In genomic region chr22:28772633-28773460, GRCh38 we compare ENCODE assay signal across 1 cellular context.
TF ChIP-seq lines count a peak whose summit lies in the region.

Gene CCDC117, plus strand, starts transcription at chr22:28772695. Its CDS starts 155 bp downstream, at chr22:28772850.

TF ChIP-seq in GM12878, 131 proteins besides CTCF, POLR2A, EP300 and RAD21 (continued from another document and continues in another):
- TF ChIP-seq, protein P1, sequence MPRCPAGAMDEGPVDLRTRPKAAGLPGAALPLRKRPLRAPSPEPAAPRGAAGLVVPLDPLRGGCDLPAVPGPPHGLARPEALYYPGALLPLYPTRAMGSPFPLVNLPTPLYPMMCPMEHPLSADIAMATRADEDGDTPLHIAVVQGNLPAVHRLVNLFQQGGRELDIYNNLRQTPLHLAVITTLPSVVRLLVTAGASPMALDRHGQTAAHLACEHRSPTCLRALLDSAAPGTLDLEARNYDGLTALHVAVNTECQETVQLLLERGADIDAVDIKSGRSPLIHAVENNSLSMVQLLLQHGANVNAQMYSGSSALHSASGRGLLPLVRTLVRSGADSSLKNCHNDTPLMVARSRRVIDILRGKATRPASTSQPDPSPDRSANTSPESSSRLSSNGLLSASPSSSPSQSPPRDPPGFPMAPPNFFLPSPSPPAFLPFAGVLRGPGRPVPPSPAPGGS (IDR thresholded peaks at IDR 0.05; ENCODE audit: borderline replicate concordance, insufficient read depth, low read depth, low read length, poor library complexity, severe bottlenecking) = peak; percentile 17
- TF ChIP-seq ATF3 (IDR thresholded peaks at IDR 0.05; ENCODE audit: borderline replicate concordance, extremely low read depth, low read depth, low read length) (no peak), SMAD5 (IDR thresholded peaks at IDR 0.05; ENCODE audit: low read depth) (peak; percentile 60; the same call in 1 of the 2 replicates), IRF5 (IDR thresholded peaks at IDR 0.05; ENCODE audit: borderline replicate concordance) (no peak), ESRRA (IDR thresholded peaks at IDR 0.05; ENCODE audit: low read length) (no peak), ZNF622 (IDR thresholded peaks at IDR 0.05) (no peak), BACH1 (IDR thresholded peaks at IDR 0.05; ENCODE audit: borderline replicate concordance) (peak; percentile 72), MTA2 (IDR thresholded peaks at IDR 0.05; ENCODE audit: low read depth) (no peak), STAT3 (IDR thresholded peaks at IDR 0.05; ENCODE audit: low read depth, low read length) (peak; percentile 8; the same call in 1 of the 2 replicates), ZNF207 (IDR thresholded peaks at IDR 0.05; ENCODE audit: borderline replicate concordance) (peak; percentile 76), SIX5 (IDR thresholded peaks at IDR 0.05; ENCODE audit: low read depth, low read length, severe bottlenecking) (peak; percentile 93), BMI1 (IDR thresholded peaks at IDR 0.05; ENCODE audit: borderline replicate concordance) (no peak), HSF1 (IDR thresholded peaks at IDR 0.05; ENCODE audit: low read depth, low read length) (peak; percentile 96), NR2C2 (IDR thresholded peaks at IDR 0.05; ENCODE audit: borderline replicate concordance, control insufficient read depth, insufficient read length, low read depth) (no peak), GATAD2B (conservative IDR thresholded peaks at IDR 0.05; ENCODE audit: low read depth) (peak; percentile 89), TARDBP (IDR thresholded peaks at IDR 0.05; ENCODE audit: borderline replicate concordance) (peak; percentile 91), SMARCA5 (IDR thresholded peaks at IDR 0.05) (peak; percentile 56), RELB (IDR thresholded peaks at IDR 0.05; ENCODE audit: low read depth) (no peak), PML (IDR thresholded peaks at IDR 0.05; ENCODE audit: low read length) (no peak; the same call in 1 of the 2 replicates), ATF7 (IDR thresholded peaks at IDR 0.05; ENCODE audit: low read depth) (no peak), MAX (IDR thresholded peaks at IDR 0.05; ENCODE audit: low read depth, low read length) (peak; percentile 75), NR2C1 (IDR thresholded peaks at IDR 0.05) (peak; percentile 81), LARP7 (IDR thresholded peaks at IDR 0.05) (peak; percentile 92), IKZF1 (conservative IDR thresholded peaks at IDR 0.05) (peak; percentile 96), TAF1 (IDR thresholded peaks at IDR 0.05; ENCODE audit: borderline replicate concordance, low read depth, low read length) (peak; percentile 81; the same call in 1 of the 2 replicates), RAD51 (IDR thresholded peaks at IDR 0.05) (no peak), MEF2A (IDR thresholded peaks at IDR 0.05; ENCODE audit: insufficient read depth, low read depth, low read length) (no peak), CBX3 (IDR thresholded peaks at IDR 0.05; ENCODE audit: borderline replicate concordance, low read depth) (no peak), SKIL (IDR thresholded peaks at IDR 0.05; ENCODE audit: low read depth, poor library complexity, severe bottlenecking) (no peak), FOXM1 (IDR thresholded peaks at IDR 0.05; ENCODE audit: low read depth, low read length) (no peak), STAT1 (conservative IDR thresholded peaks at IDR 0.05) (0 out of 2 replicates have a peak, but pooled peaks have one; percentile 62), IKZF2 (IDR thresholded peaks at IDR 0.05) (no peak), POU2F2 (IDR thresholded peaks at IDR 0.05; ENCODE audit: borderline replicate concordance, low read depth, low read length) (peak; percentile 78; the same call in 2 of the 3 replicates), CREB1 (IDR thresholded peaks at IDR 0.05; ENCODE audit: low read depth) (peak; percentile 89), RELA (IDR thresholded peaks at IDR 0.05; ENCODE audit: borderline replicate concordance, partially characterized antibody) (peak; percentile 66), HCFC1 (IDR thresholded peaks at IDR 0.05; ENCODE audit: low read length) (peak; percentile 96), PAX5 (IDR thresholded peaks at IDR 0.05; ENCODE audit: borderline replicate concordance, low read depth, low read length) (peak; percentile 55; the same call in 1 of the 2 replicates), ZNF24 (IDR thresholded peaks at IDR 0.05) (0 out of 2 replicates have a peak, but pooled peaks have one; percentile 37), CHD4 (IDR thresholded peaks at IDR 0.05) (no peak), MXI1 (IDR thresholded peaks at IDR 0.05; ENCODE audit: low read depth, low read length) (peak; percentile 76)
- TF ChIP-seq, protein P2, sequence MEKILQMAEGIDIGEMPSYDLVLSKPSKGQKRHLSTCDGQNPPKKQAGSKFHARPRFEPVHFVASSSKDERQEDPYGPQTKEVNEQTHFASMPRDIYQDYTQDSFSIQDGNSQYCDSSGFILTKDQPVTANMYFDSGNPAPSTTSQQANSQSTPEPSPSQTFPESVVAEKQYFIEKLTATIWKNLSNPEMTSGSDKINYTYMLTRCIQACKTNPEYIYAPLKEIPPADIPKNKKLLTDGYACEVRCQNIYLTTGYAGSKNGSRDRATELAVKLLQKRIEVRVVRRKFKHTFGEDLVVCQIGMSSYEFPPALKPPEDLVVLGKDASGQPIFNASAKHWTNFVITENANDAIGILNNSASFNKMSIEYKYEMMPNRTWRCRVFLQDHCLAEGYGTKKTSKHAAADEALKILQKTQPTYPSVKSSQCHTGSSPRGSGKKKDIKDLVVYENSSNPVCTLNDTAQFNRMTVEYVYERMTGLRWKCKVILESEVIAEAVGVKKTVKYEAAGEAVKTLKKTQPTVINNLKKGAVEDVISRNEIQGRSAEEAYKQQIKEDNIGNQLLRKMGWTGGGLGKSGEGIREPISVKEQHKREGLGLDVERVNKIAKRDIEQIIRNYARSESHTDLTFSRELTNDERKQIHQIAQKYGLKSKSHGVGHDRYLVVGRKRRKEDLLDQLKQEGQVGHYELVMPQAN (conservative IDR thresholded peaks at IDR 0.05) = peak; percentile 90
- TF ChIP-seq, protein P3, sequence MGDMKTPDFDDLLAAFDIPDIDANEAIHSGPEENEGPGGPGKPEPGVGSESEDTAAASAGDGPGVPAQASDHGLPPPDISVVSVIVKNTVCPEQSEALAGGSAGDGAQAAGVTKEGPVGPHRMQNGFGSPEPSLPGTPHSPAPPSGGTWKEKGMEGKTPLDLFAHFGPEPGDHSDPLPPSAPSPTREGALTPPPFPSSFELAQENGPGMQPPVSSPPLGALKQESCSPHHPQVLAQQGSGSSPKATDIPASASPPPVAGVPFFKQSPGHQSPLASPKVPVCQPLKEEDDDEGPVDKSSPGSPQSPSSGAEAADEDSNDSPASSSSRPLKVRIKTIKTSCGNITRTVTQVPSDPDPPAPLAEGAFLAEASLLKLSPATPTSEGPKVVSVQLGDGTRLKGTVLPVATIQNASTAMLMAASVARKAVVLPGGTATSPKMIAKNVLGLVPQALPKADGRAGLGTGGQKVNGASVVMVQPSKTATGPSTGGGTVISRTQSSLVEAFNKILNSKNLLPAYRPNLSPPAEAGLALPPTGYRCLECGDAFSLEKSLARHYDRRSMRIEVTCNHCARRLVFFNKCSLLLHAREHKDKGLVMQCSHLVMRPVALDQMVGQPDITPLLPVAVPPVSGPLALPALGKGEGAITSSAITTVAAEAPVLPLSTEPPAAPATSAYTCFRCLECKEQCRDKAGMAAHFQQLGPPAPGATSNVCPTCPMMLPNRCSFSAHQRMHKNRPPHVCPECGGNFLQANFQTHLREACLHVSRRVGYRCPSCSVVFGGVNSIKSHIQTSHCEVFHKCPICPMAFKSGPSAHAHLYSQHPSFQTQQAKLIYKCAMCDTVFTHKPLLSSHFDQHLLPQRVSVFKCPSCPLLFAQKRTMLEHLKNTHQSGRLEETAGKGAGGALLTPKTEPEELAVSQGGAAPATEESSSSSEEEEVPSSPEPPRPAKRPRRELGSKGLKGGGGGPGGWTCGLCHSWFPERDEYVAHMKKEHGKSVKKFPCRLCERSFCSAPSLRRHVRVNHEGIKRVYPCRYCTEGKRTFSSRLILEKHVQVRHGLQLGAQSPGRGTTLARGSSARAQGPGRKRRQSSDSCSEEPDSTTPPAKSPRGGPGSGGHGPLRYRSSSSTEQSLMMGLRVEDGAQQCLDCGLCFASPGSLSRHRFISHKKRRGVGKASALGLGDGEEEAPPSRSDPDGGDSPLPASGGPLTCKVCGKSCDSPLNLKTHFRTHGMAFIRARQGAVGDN (IDR thresholded peaks at IDR 0.05) = peak; percentile 80; the same call in 1 of the 2 replicates
- TF ChIP-seq, protein P4, sequence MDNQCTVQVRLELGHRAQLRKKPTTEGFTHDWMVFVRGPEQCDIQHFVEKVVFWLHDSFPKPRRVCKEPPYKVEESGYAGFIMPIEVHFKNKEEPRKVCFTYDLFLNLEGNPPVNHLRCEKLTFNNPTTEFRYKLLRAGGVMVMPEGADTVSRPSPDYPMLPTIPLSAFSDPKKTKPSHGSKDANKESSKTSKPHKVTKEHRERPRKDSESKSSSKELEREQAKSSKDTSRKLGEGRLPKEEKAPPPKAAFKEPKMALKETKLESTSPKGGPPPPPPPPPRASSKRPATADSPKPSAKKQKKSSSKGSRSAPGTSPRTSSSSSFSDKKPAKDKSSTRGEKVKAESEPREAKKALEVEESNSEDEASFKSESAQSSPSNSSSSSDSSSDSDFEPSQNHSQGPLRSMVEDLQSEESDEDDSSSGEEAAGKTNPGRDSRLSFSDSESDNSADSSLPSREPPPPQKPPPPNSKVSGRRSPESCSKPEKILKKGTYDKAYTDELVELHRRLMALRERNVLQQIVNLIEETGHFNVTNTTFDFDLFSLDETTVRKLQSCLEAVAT (IDR thresholded peaks at IDR 0.05) = no peak
- TF ChIP-seq, protein P5, sequence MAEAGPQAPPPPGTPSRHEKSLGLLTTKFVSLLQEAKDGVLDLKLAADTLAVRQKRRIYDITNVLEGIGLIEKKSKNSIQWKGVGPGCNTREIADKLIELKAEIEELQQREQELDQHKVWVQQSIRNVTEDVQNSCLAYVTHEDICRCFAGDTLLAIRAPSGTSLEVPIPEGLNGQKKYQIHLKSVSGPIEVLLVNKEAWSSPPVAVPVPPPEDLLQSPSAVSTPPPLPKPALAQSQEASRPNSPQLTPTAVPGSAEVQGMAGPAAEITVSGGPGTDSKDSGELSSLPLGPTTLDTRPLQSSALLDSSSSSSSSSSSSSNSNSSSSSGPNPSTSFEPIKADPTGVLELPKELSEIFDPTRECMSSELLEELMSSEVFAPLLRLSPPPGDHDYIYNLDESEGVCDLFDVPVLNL (IDR thresholded peaks at IDR 0.05; ENCODE audit: low read depth, low read length) = 0 out of 2 replicates have a peak, but pooled peaks have one; percentile 50
- TF ChIP-seq, protein P6, sequence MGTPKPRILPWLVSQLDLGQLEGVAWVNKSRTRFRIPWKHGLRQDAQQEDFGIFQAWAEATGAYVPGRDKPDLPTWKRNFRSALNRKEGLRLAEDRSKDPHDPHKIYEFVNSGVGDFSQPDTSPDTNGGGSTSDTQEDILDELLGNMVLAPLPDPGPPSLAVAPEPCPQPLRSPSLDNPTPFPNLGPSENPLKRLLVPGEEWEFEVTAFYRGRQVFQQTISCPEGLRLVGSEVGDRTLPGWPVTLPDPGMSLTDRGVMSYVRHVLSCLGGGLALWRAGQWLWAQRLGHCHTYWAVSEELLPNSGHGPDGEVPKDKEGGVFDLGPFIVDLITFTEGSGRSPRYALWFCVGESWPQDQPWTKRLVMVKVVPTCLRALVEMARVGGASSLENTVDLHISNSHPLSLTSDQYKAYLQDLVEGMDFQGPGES (IDR thresholded peaks at IDR 0.05) = no peak
